9 cellular contexts compared by ENCODE assay signal in the genomic region with DNA sequence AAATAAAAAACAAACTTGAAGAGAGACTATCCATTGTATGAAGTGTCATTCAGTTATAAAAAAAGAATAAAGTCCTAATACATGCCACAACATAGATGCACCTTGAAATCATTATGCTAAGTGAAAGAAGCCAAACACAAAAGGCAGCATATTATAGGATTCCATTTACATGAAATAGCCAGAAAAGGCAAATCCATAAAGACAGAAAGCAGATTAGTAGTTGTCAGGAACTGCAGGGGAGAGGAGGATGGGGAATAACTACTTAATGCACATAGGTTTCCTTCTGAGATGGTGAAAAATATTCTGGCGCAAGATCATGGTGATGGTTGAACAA. TPM values are rescaled to one million over a fixed set of nuclear protein-coding genes. Genes with fewer than 3 reads are reported as not detected.
DNase-seq lines count a peak whose midpoint lies in the region; ATAC-seq, FAIRE-seq and TF ChIP-seq lines count a peak whose summit lies in the region.
"Had no signal": no experiment of that assay in that cellular context is flagged by ENCODE, and none has a peak within 500 bp of the region (broad histone marks: within the 10 kb centered on the region; RNA-seq: fewer than 3 reads in every experiment).

No MANE protein-coding gene starts in this region.

- no peak overlapping the region for H4K91ac ChIP-seq in mesenchymal stem cell (ENCODE audit: low read length)

- H3K23ac ChIP-seq in mesenchymal stem cell (ENCODE audit: low read length in 2 of 2): no peak overlapping the region

- no peak overlapping the region for H3K18ac ChIP-seq in mesenchymal stem cell (ENCODE audit: low read depth in 1 of 2, low read length in 2 of 2)

- H4K8ac ChIP-seq in mesenchymal stem cell (ENCODE audit: low read length): no peak overlapping the region

- peak; percentile 30 for ATAC-seq in GM18519 (IDR thresholded peaks at IDR 0.05; ENCODE audit: low FRiP score, unreplicated experiment)

- no peak overlapping the region for H3K9ac ChIP-seq in GM23248
- peak overlapping the region; percentile 58 for H3K9ac ChIP-seq in OCI-LY3 (ENCODE audit: low read length)
- peak overlapping the region; percentile 73 for H3K9ac ChIP-seq in mesenchymal stem cell (ENCODE audit: low read length)

- H3K79me1 ChIP-seq in mesenchymal stem cell (replicated peaks; ENCODE audit: low read length, poor library complexity, severe bottlenecking): no peaks in the 10 kb centered on the region

- POLR2A ChIA-PET in OCI-LY7 (lab: Charles Lee): no interaction called here

- no peak overlapping the region for H2BK12ac ChIP-seq in mesenchymal stem cell (ENCODE audit: low read length in 2 of 2)

- in situ Hi-C loops in GM23248 (cut with MboI): no loop called here

- H3K36me3 ChIP-seq in GM23248 (ENCODE audit: low read depth) (no peaks in the 10 kb centered on the region), OCI-LY3 (replicated peaks; ENCODE audit: low read depth, low read length) (no peaks in the 10 kb centered on the region), mesenchymal stem cell (ENCODE audit: control insufficient read depth in 1 of 2, insufficient read depth in 2 of 2, low read depth in 1 of 2, low read length in 2 of 2) (no peaks in the 10 kb centered on the region), OCI-LY7 (ENCODE audit: insufficient read depth, low read length) (no peaks in the 10 kb centered on the region)
- H3K36me3 ChIP-seq: upper lobe of left lung had no signal

- peaks cover 30% of the 10 kb centered on the region for H3F3A ChIP-seq in GM23248 (ENCODE audit: insufficient read depth)

- H3K4me1 ChIP-seq in GM23248 (ENCODE audit: insufficient read depth) (peaks cover 33% of the 10 kb centered on the region), OCI-LY3 (ENCODE audit: low read length) (peaks cover 13% of the 10 kb centered on the region), mesenchymal stem cell (ENCODE audit: control insufficient read depth, insufficient read depth, low read depth, low read length) (peaks cover 3% of the 10 kb centered on the region), OCI-LY7 (ENCODE audit: insufficient read depth, low read length, poor library complexity, severe bottlenecking) (no peaks in the 10 kb centered on the region)

- no peaks in the 10 kb centered on the region for H3K9me2 ChIP-seq in GM23248 (ENCODE audit: insufficient read depth)
- H3K9me2 ChIP-seq in OCI-LY7 (ENCODE audit: insufficient read depth, low read length): no peaks in the 10 kb centered on the region

- no peaks in the 10 kb centered on the region for H3K9me3 ChIP-seq in GM23248 (ENCODE audit: low read depth)
- H3K9me3 ChIP-seq in OCI-LY3 (ENCODE audit: insufficient read depth, low read length): no peaks in the 10 kb centered on the region
- peaks cover 4% of the 10 kb centered on the region for H3K9me3 ChIP-seq in mesenchymal stem cell (ENCODE audit: control insufficient read depth, low read length)
- H3K9me3 ChIP-seq in OCI-LY7 (ENCODE audit: low read length): no peaks in the 10 kb centered on the region
- H3K9me3 ChIP-seq: upper lobe of left lung had no signal

- intact Hi-C loops in OCI-LY7 (cut with micrococcal nuclease; ENCODE audit: unreplicated experiment): no loop called here

- DNase-seq in GM23248 (no peak), mesenchymal stem cell (no peak), OCI-LY7 (ENCODE audit: low spot score) (no peak), GM12892 (ENCODE audit: insufficient read length) (no peak), DMS114 treated with DMSO at 0.1 percent for 48 hours (lab: John Stamatoyannopoulos, UW; ENCODE audit: unreplicated experiment) (no peak)
- DNase-seq in stimulated activated CD4-positive, alpha-beta T cell treated with anti-CD3 and anti-CD28 coated beads, Interleukin-15, amount 100 ng/mL, for 24 hours: no peak
- DNase-seq: upper lobe of left lung had no signal

- BruUV-seq in OCI-LY7 (replicated peaks; lab: Mats Ljungman, UMichigan): no TSS peak

- no peak overlapping the region for H2AK5ac ChIP-seq in mesenchymal stem cell (ENCODE audit: low read length, severe bottlenecking)

- no peak overlapping the region for H2BK15ac ChIP-seq in mesenchymal stem cell (ENCODE audit: low read depth, poor library complexity, severe bottlenecking)

- H3K4me3 ChIP-seq in GM23248 (peak overlapping the region; percentile 57), OCI-LY3 (ENCODE audit: low read length) (peak overlapping the region; percentile 75), mesenchymal stem cell (ENCODE audit: insufficient read depth in 1 of 2, low read depth in 1 of 2, low read length in 2 of 2) (peak overlapping the region in 1 of 2 experiments; percentile 75), OCI-LY7 (ENCODE audit: low read depth, low read length, poor library complexity, severe bottlenecking) (no peak overlapping the region)

- TF ChIP-seq CTCF in OCI-LY3 (IDR thresholded peaks at IDR 0.05; ENCODE audit: low read depth, low read length) (no peak), OCI-LY7 (conservative IDR thresholded peaks at IDR 0.05; ENCODE audit: low read length) (no peak)

- H2BK120ac ChIP-seq in mesenchymal stem cell (ENCODE audit: low read depth, low read length): no peak overlapping the region

- H2AFZ ChIP-seq in GM23248: peak overlapping the region; percentile 69
- peak overlapping the region; percentile 97 for H2AFZ ChIP-seq in OCI-LY3 (ENCODE audit: low read depth, low read length)
- H2AFZ ChIP-seq in mesenchymal stem cell (ENCODE audit: low read depth, low read length): no peak overlapping the region
- no peak overlapping the region for H2AFZ ChIP-seq in OCI-LY7 (ENCODE audit: low read length)

- FAIRE-seq in GM12892 (lab: Jason Lieb, UNC): no peak

- H3K27me3 ChIP-seq in GM23248 (replicated peaks; ENCODE audit: insufficient read depth): no peaks in the 10 kb centered on the region
- H3K27me3 ChIP-seq in OCI-LY3 (ENCODE audit: low read depth, low read length): no peaks in the 10 kb centered on the region
- H3K27me3 ChIP-seq in mesenchymal stem cell (ENCODE audit: control insufficient read depth in 1 of 2, insufficient read depth in 1 of 2, low read length in 2 of 2): no peaks in the 10 kb centered on the region
- H3K27me3 ChIP-seq: upper lobe of left lung had no signal

- H3K14ac ChIP-seq in mesenchymal stem cell (ENCODE audit: low read length in 2 of 2): no peak overlapping the region

- H3K79me2 ChIP-seq in GM23248 (ENCODE audit: insufficient read depth) (no peaks in the 10 kb centered on the region), OCI-LY3 (ENCODE audit: low read length) (no peaks in the 10 kb centered on the region), OCI-LY7 (ENCODE audit: insufficient read depth, low read depth, low read length) (no peaks in the 10 kb centered on the region)

- no peak overlapping the region for H2BK5ac ChIP-seq in mesenchymal stem cell (ENCODE audit: low read depth, low read length, poor library complexity, severe bottlenecking)

- H3K4me2 ChIP-seq in GM23248 (ENCODE audit: unreplicated experiment) (peak overlapping the region; percentile 66), OCI-LY3 (ENCODE audit: low read length) (peak overlapping the region; percentile 89), mesenchymal stem cell (ENCODE audit: low read length, poor library complexity, severe bottlenecking) (no peak overlapping the region), OCI-LY7 (ENCODE audit: low read length) (no peak overlapping the region)

- CTCF ChIA-PET in OCI-LY7 (lab: Charles Lee; ENCODE audit: unreplicated experiment): no interaction called here

- TF ChIP-seq POLR2A in GM12892 (IDR thresholded peaks at IDR 0.05; ENCODE audit: low read depth, low read length): no peak

- WGBS in GM23248 (ENCODE audit: low coverage in 1 of 2, low lambda C conversion rate in 2 of 2, missing lambda C conversion rate in 2 of 2), 2 experiments: 95 to 100% methylated on average over 1 of the region's 1 CpG
- WGBS in mesenchymal stem cell: 86% methylated on average over 1 of the region's 1 CpG

- H4K20me1 ChIP-seq in GM23248 (ENCODE audit: insufficient read depth): no peaks in the 10 kb centered on the region
- H4K20me1 ChIP-seq in OCI-LY3 (ENCODE audit: insufficient read depth, low read length): no peaks in the 10 kb centered on the region
- no peaks in the 10 kb centered on the region for H4K20me1 ChIP-seq in OCI-LY7 (ENCODE audit: insufficient read depth, low read length)

- no peak overlapping the region for H3K4ac ChIP-seq in mesenchymal stem cell (ENCODE audit: low read depth in 1 of 2, low read length in 2 of 2)

- H3K27ac ChIP-seq in GM23248: no peak overlapping the region
- no peak overlapping the region for H3K27ac ChIP-seq in OCI-LY3 (ENCODE audit: low read length)
- no peak overlapping the region for H3K27ac ChIP-seq in mesenchymal stem cell (ENCODE audit: low read length, poor library complexity, severe bottlenecking)
- no peak overlapping the region for H3K27ac ChIP-seq in OCI-LY7 (ENCODE audit: low read depth, low read length, poor library complexity, severe bottlenecking)
- H3K27ac ChIP-seq: upper lobe of left lung had no signal

RNA-seq across cellular contexts. Expression of gene PON1, which starts 6.6 kb away (rescaled TPM):
- not detected in 2 replicates for total RNA-seq in GM23248 (2014; rRNA removed; shearing (Covaris generic))
- polyA plus RNA-seq in GM23248 (2016; fragmentation: Nextera tagmentation; extraction: Ambion mirVana): not detected in 2 replicates
- not detected for polyA plus RNA-seq in mesenchymal stem cell (2013, experiment 1 of 2)
- polyA plus RNA-seq in mesenchymal stem cell (2013, experiment 2 of 2): not detected
- total RNA-seq in OCI-LY7 (2014; rRNA removed; shearing (Covaris generic)): not detected in 2 replicates
- total RNA-seq in OCI-LY7 (2022): not detected in 2 replicates
- polyA plus RNA-seq in GM12892 (2012; ENCODE audit: missing spikeins): not detected

Comparison
In these comparisons a context has a peak if more than half of its experiments do, and no peak if none do; other contexts are left out.
1. H2AFZ ChIP-seq: peak in GM23248 (single experiment) and OCI-LY3 (single experiment); none in mesenchymal stem cell (single experiment) and OCI-LY7 (single experiment).
2. H3K4me2 ChIP-seq: peak in GM23248 (single experiment) and OCI-LY3 (single experiment); none in mesenchymal stem cell (single experiment) and OCI-LY7 (single experiment).